Comparison of ENCODE assay signal across 8 cellular contexts in genomic region chr6:28940294-28940858, GRCh38. TPM values are rescaled to one million over a fixed set of nuclear protein-coding genes. Genes with fewer than 3 reads are reported as not detected.
DNase-seq lines count a peak whose midpoint lies in the region; ATAC-seq and TF ChIP-seq lines count a peak whose summit lies in the region.

No MANE protein-coding gene starts in this region.

- no peaks in the 10 kb centered on the region for H3K27me3 ChIP-seq in AG04450 (ENCODE audit: control insufficient read depth, insufficient read depth, low read length)
- no peaks in the 10 kb centered on the region for H3K27me3 ChIP-seq in adrenal gland
- no peaks in the 10 kb centered on the region for H3K27me3 ChIP-seq in rectal smooth muscle tissue (ENCODE audit: control insufficient read depth, insufficient read depth, low read length)

- no peak for TF ChIP-seq POLR2A in adrenal gland (IDR thresholded peaks at IDR 0.05)

- H3K36me3 ChIP-seq in adrenal gland (replicated peaks in 1 of 2) (no peaks in the 10 kb centered on the region), rectal smooth muscle tissue (ENCODE audit: control insufficient read depth, insufficient read depth, low read length) (no peaks in the 10 kb centered on the region)

- POLR2A ChIA-PET in AG04450 (lab: Yijun Ruan, JAX) = interaction anchor here (0.7 to 1.8 kb wide), 4 partner anchors 16 to 303 kb away, joined by 3 to 9 read pairs (median 5); partner anchors contain the start of gene TRIM27
- POLR2A ChIA-PET in GM10248 (lab: Yijun Ruan, JAX) = no interaction called here

- DNase-seq in AG04450 (ENCODE audit: low read depth, low spot score) = no peak
- peak; percentile 72 for DNase-seq in SK-MEL-5 (ENCODE audit: low read depth, low spot score)
- DNase-seq in adrenal gland = peak; percentile 27 to 60 (median 32)
- DNase-seq in hippocampal formation (lab: John Stamatoyannopoulos, UW) = peak; percentile 63 to 66
- DNase-seq in GM10248 (ENCODE audit: extremely low spot score) = no peak

- in situ Hi-C loops in SK-MEL-5 (cut with HindIII; ENCODE audit: low pct_unique_long_range_greater_than_20kb, low sequenced_read_pairs) = no loop called here

- WGBS in adrenal gland, 4 donors = 1 to 2% (median 1%) methylated on average over 17 of the region's 17 CpGs

- ATAC-seq in GM19023 (IDR thresholded peaks at IDR 0.05; ENCODE audit: unreplicated experiment) (peak; percentile 23), HG03571 (IDR thresholded peaks at IDR 0.05; ENCODE audit: unreplicated experiment) (peak; percentile 13)

- H3K9me3 ChIP-seq in AG04450 (ENCODE audit: control insufficient read depth, insufficient read depth, low read length) (no peaks in the 10 kb centered on the region), adrenal gland (replicated peaks in 1 of 3) (no peaks in the 10 kb centered on the region)

- peaks cover 0 to 13% of the 10 kb centered on the region in 2 donors for H3K4me1 ChIP-seq in adrenal gland (replicated peaks in 1 of 2)
- no peaks in the 10 kb centered on the region for H3K4me1 ChIP-seq in rectal smooth muscle tissue (ENCODE audit: control insufficient read depth, insufficient read depth, low read length)

- intact Hi-C loops in adrenal gland (cut with DNase I) = loop anchor here (5.0 kb wide), 1 partner anchor 42 kb away; no protein-coding TSS in a partner anchor

- H3K4me3 ChIP-seq in AG04450 (ENCODE audit: low read depth, low read length) (peak overlapping the region; percentile 80), adrenal gland (peak overlapping the region in 3 of 4 donors; percentile 23 to 64 (median 42)), rectal smooth muscle tissue (ENCODE audit: low read length) (peak overlapping the region; percentile 74)

- peak overlapping the region; percentile 82 for H3K27ac ChIP-seq in AG04450 (ENCODE audit: low read depth, low read length)
- peak overlapping the region in 4 of 5 donors; percentile 12 to 79 (median 74) for H3K27ac ChIP-seq in adrenal gland
- peak overlapping the region; percentile 61 for H3K27ac ChIP-seq in rectal smooth muscle tissue (ENCODE audit: low read depth, low read length)

- H3K9ac ChIP-seq in rectal smooth muscle tissue (ENCODE audit: low read length) = peak overlapping the region; percentile 28

- CTCF ChIA-PET in AG04450 (lab: Charles Lee) (no interaction called here), GM10248 (lab: Yijun Ruan, JAX) (interaction anchor here (1.0 to 2.7 kb wide), 4 partner anchors 21 to 103 kb away, joined by 3 to 10 read pairs (median 3); no protein-coding TSS in a partner anchor)

- no peak for TF ChIP-seq CTCF in AG04450 (IDR thresholded peaks at IDR 0.05; ENCODE audit: low read depth, low read length)
- TF ChIP-seq CTCF in adrenal gland (IDR thresholded peaks at IDR 0.05) = no peak
- no peak for TF ChIP-seq CTCF in GM10248 (IDR thresholded peaks at IDR 0.05; ENCODE audit: control extremely low read depth, extremely low read depth, low read depth, missing control alignments)

RNA-seq across cellular contexts. Expression of gene TRIM27, which starts 16.6 kb away (rescaled TPM):
- polyA plus RNA-seq in AG04450 (2011; rRNA removed) = 62.0 and 73.8 TPM in 2 replicates
- 89.7 and 93.0 TPM in 2 replicates for polyA minus RNA-seq in AG04450 (2011; rRNA and poly(A)+ RNA removed)
- total RNA-seq in SK-MEL-5 (2014; rRNA removed; shearing (Covaris generic)) = 66.2 and 76.2 TPM in 2 replicates
- 52.3 and 57.8 TPM in 2 replicates for polyA plus RNA-seq in SK-MEL-5 (2015; cell fraction: cytosol; rRNA removed)
- polyA plus RNA-seq in SK-MEL-5 (2015; cell fraction: nucleus; rRNA removed) = 103 and 120 TPM in 2 replicates
- 10 to 100 TPM; 38.3 to 67.4 (median 48.2) TPM for total RNA-seq in adrenal gland
- 10 to 100 TPM; 40.4 to 54.6 (median 53.8) TPM for polyA plus RNA-seq in adrenal gland

Comparison
In these comparisons a context has a peak if more than half of its experiments do, and no peak if none do; other contexts are left out.
1. DNase-seq: peak in SK-MEL-5 (single experiment), adrenal gland (7 of 7) and hippocampal formation (2 of 2); none in AG04450 (single experiment) and GM10248 (single experiment).
2. Peak in every context shown above with its lines, with median percentiles within 50 percentile points of each other: H3K27ac ChIP-seq and H3K4me3 ChIP-seq.